ENCODE assay signal across 33 cellular contexts in genomic region chr4:134070174-134070573, GRCh38.
"Had no signal": no experiment of that assay in that cellular context is flagged by ENCODE, and none has a peak within 500 bp of the region (broad histone marks: within the 10 kb centered on the region; RNA-seq: fewer than 3 reads in every experiment).

No MANE protein-coding gene starts in this region.

- H3K4me3 Mint-ChIP-seq: activated CD4-positive, alpha-beta memory T cell treated with anti-CD3 and anti-CD28 coated beads for 36 hours; activated CD4-positive, alpha-beta T cell treated with anti-CD3 and anti-CD28 coated beads for 36 hours; activated CD4-positive, alpha-beta T cell treated with anti-CD3 and anti-CD28 coated beads, Interleukin-2, amount 10 ng/mL, durations not matched to agents 24 days and 14 days; activated CD8-positive, alpha-beta memory T cell treated with anti-CD3 and anti-CD28 coated beads, Interleukin-2, amount 10 ng/mL, durations not matched to agents 7 days and 5 days; activated CD8-positive, alpha-beta T cell treated with anti-CD3 and anti-CD28 coated beads, Interleukin-2, amount 10 ng/mL, durations not matched to agents 7 days and 5 days; activated naive CD8-positive, alpha-beta T cell; activated T-helper 1 cell treated with anti-CD3 and anti-CD28 coated beads, Interleukin-12 subunit alpha, Interleukin-12 subunit beta, Interleukin-2, Interleukin-4 antibody, amounts not matched to agents 30 ng/mL and 10 ng/mL and 1 ng/mL, durations not matched to agents 14 hours and 24 hours and 36 hours; dendritic cell treated with granulocyte-macrophage colony-stimulating factor and Interleukin-4, amounts not matched to agents 40 ng/mL and 50 ng/mL, for 4 days; endodermal cell; T-helper 17 cell; T-helper 2 cell treated with Interferon-gamma antibody and Interleukin-4, amounts not matched to agents 5 μg/mL and 100 μg/mL, for 36 hours had no signal

- H3K9me3 ChIP-seq: body of pancreas had no signal

- H3K9me3 Mint-ChIP-seq: activated T-helper 2 cell treated with anti-CD3 and anti-CD28 coated beads, Interferon-gamma antibody, Interleukin-2, Interleukin-4, amounts not matched to agents 10 μg/mL and 5 μg/mL and 100 μg/mL, durations not matched to agents 14 hours and 24 hours and 36 hours; dendritic cell treated with granulocyte-macrophage colony-stimulating factor and Interleukin-4, amounts not matched to agents 40 ng/mL and 50 ng/mL, for 4 days had no signal

- H3K4me1 ChIP-seq: body of pancreas had no signal

- H3K27ac ChIP-seq: body of pancreas, coronary artery, dorsolateral prefrontal cortex had no signal

- DNase-seq: activated CD4-positive, alpha-beta memory T cell treated with anti-CD3 and anti-CD28 coated beads for 36 hours; activated CD4-positive, alpha-beta T cell treated with anti-CD3 and anti-CD28 coated beads for 36 hours; activated CD4-positive, alpha-beta T cell treated with anti-CD3 and anti-CD28 coated beads, Interleukin-2, amount 10 ng/mL, durations not matched to agents 24 days and 14 days; activated CD4-positive, CD25-positive, alpha-beta regulatory T cell; activated CD4-positive, CD25-positive, alpha-beta regulatory T cell treated with anti-CD3 and anti-CD28 coated beads, Interleukin-2, amount 50 U/mL, for 72 hours; activated CD8-positive, alpha-beta memory T cell treated with anti-CD3 and anti-CD28 coated beads, Interleukin-2, amount 10 ng/mL, durations not matched to agents 7 days and 5 days; activated CD8-positive, alpha-beta memory T cell treated with anti-CD3 and anti-CD28 coated beads, Interleukin-2, amount 50 U/mL, for 4 hours; activated CD8-positive, alpha-beta T cell treated with anti-CD3 and anti-CD28 coated beads, Interleukin-2, amount 10 ng/mL, durations not matched to agents 7 days and 5 days; activated effector memory CD4-positive, alpha-beta T cell treated with anti-CD3 and anti-CD28 coated beads, Interleukin-2, amount 50 U/mL, for 16 hours; activated naive CD4-positive, alpha-beta T cell treated with anti-CD3 and anti-CD28 coated beads, Interleukin-2, amount 50 U/mL, for 16 hours; activated T-cell treated with anti-CD3 and anti-CD28 coated beads, Interleukin-2, amount 50 U/mL, for 1 hour; activated T-cell treated with anti-CD3 and anti-CD28 coated beads, Interleukin-2, amount 50 U/mL, for 48 hours; amniotic stem cell; anterior cingulate cortex; body of pancreas; central memory CD4-positive, alpha-beta T cell; cerebellar nuclear complex; dorsolateral prefrontal cortex; effector memory CD4-positive, alpha-beta T cell; endodermal cell; foreskin fibroblast; head of caudate nucleus; T-helper 1 cell; T-helper 17 cell; T1000 had no signal

- H3K27ac Mint-ChIP-seq: activated CD4-positive, alpha-beta memory T cell treated with anti-CD3 and anti-CD28 coated beads for 36 hours; activated CD4-positive, alpha-beta T cell treated with anti-CD3 and anti-CD28 coated beads for 36 hours; activated CD4-positive, alpha-beta T cell treated with anti-CD3 and anti-CD28 coated beads, Interleukin-2, amount 10 ng/mL, durations not matched to agents 24 days and 14 days; activated CD8-positive, alpha-beta memory T cell treated with anti-CD3 and anti-CD28 coated beads, Interleukin-2, amount 10 ng/mL, durations not matched to agents 7 days and 5 days; activated CD8-positive, alpha-beta T cell treated with anti-CD3 and anti-CD28 coated beads, Interleukin-2, amount 10 ng/mL, durations not matched to agents 7 days and 5 days; activated naive CD8-positive, alpha-beta T cell; activated T-helper 1 cell treated with anti-CD3 and anti-CD28 coated beads, Interleukin-12 subunit alpha, Interleukin-12 subunit beta, Interleukin-2, Interleukin-4 antibody, amounts not matched to agents 30 ng/mL and 10 ng/mL and 1 ng/mL, durations not matched to agents 14 hours and 24 hours and 36 hours; activated T-helper 2 cell treated with anti-CD3 and anti-CD28 coated beads, Interferon-gamma antibody, Interleukin-2, Interleukin-4, amounts not matched to agents 10 μg/mL and 5 μg/mL and 100 μg/mL, durations not matched to agents 14 hours and 24 hours and 36 hours; dendritic cell treated with granulocyte-macrophage colony-stimulating factor and Interleukin-4, amounts not matched to agents 40 ng/mL and 50 ng/mL, for 4 days; endodermal cell; T-helper 17 cell; T-helper 2 cell treated with Interferon-gamma antibody and Interleukin-4, amounts not matched to agents 5 μg/mL and 100 μg/mL, for 36 hours had no signal

- H3K36me3 Mint-ChIP-seq: activated CD4-positive, alpha-beta memory T cell treated with anti-CD3 and anti-CD28 coated beads for 36 hours; activated CD8-positive, alpha-beta memory T cell treated with anti-CD3 and anti-CD28 coated beads, Interleukin-2, amount 10 ng/mL, durations not matched to agents 7 days and 5 days; activated naive CD8-positive, alpha-beta T cell had no signal

- FAIRE-seq: frontal cortex had no signal

- H3K4me1 Mint-ChIP-seq: activated CD4-positive, alpha-beta T cell treated with anti-CD3 and anti-CD28 coated beads for 36 hours; activated CD4-positive, alpha-beta T cell treated with anti-CD3 and anti-CD28 coated beads, Interleukin-2, amount 10 ng/mL, durations not matched to agents 24 days and 14 days; activated CD8-positive, alpha-beta memory T cell treated with anti-CD3 and anti-CD28 coated beads, Interleukin-2, amount 10 ng/mL, durations not matched to agents 7 days and 5 days; endodermal cell; T-helper 17 cell had no signal

- H3K27me3 Mint-ChIP-seq: activated CD4-positive, alpha-beta memory T cell treated with anti-CD3 and anti-CD28 coated beads for 36 hours; activated CD4-positive, alpha-beta T cell treated with anti-CD3 and anti-CD28 coated beads for 36 hours; activated CD4-positive, alpha-beta T cell treated with anti-CD3 and anti-CD28 coated beads, Interleukin-2, amount 10 ng/mL, durations not matched to agents 24 days and 14 days; activated CD8-positive, alpha-beta memory T cell treated with anti-CD3 and anti-CD28 coated beads, Interleukin-2, amount 10 ng/mL, durations not matched to agents 7 days and 5 days; activated naive CD8-positive, alpha-beta T cell; dendritic cell treated with granulocyte-macrophage colony-stimulating factor and Interleukin-4, amounts not matched to agents 40 ng/mL and 50 ng/mL, for 4 days; T-helper 17 cell had no signal

- H3K4me3 ChIP-seq: body of pancreas, coronary artery, dorsolateral prefrontal cortex had no signal

- ATAC-seq: activated CD4-positive, alpha-beta T cell treated with anti-CD3 and anti-CD28 coated beads for 36 hours; activated CD8-positive, alpha-beta memory T cell treated with anti-CD3 and anti-CD28 coated beads, Interleukin-2, amount 10 ng/mL, durations not matched to agents 7 days and 5 days; activated CD8-positive, alpha-beta T cell treated with anti-CD3 and anti-CD28 coated beads, Interleukin-2, amount 10 ng/mL, durations not matched to agents 7 days and 5 days; body of pancreas; esophagus mucosa; T-helper 17 cell had no signal

- H3K27me3 ChIP-seq: body of pancreas, dorsolateral prefrontal cortex had no signal
